ENCODE assay signal across 1 cellular context in genomic region chr7:112163021-112163310, GRCh38.
TF ChIP-seq lines count a peak whose summit lies in the region.

No MANE protein-coding gene starts in this region.

TF ChIP-seq in IMR-90, 13 proteins besides CTCF, POLR2A, EP300 and RAD21 (continued from another document):
- no peak for TF ChIP-seq MXI1 (IDR thresholded peaks at IDR 0.05; ENCODE audit: borderline replicate concordance, low read depth, low read length)
- no peak for TF ChIP-seq ELK1 (IDR thresholded peaks at IDR 0.05; ENCODE audit: borderline replicate concordance, low read depth, low read length)
- no peak for TF ChIP-seq RCOR1 (IDR thresholded peaks at IDR 0.05; ENCODE audit: insufficient replicate concordance, low read length)
- no peak for TF ChIP-seq FOS (IDR thresholded peaks at IDR 0.05; ENCODE audit: low read depth, low read length)
- no peak for TF ChIP-seq MAFK (IDR thresholded peaks at IDR 0.05; ENCODE audit: low read depth, low read length)
- TF ChIP-seq RFX5 (IDR thresholded peaks at IDR 0.05; ENCODE audit: low read depth, low read length), result no peak
- TF ChIP-seq CEBPB (IDR thresholded peaks at IDR 0.05; ENCODE audit: low read depth, low read length), result no peak
- TF ChIP-seq, protein P1, sequence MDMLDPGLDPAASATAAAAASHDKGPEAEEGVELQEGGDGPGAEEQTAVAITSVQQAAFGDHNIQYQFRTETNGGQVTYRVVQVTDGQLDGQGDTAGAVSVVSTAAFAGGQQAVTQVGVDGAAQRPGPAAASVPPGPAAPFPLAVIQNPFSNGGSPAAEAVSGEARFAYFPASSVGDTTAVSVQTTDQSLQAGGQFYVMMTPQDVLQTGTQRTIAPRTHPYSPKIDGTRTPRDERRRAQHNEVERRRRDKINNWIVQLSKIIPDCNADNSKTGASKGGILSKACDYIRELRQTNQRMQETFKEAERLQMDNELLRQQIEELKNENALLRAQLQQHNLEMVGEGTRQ (IDR thresholded peaks at IDR 0.05; ENCODE audit: low read depth, low read length), result no peak
- no peak for TF ChIP-seq NFE2L2 (IDR thresholded peaks at IDR 0.05; ENCODE audit: low read depth, low read length)
- no peak for TF ChIP-seq CHD1 (IDR thresholded peaks at IDR 0.05; ENCODE audit: low read depth, low read length)
